8 cellular contexts compared by ENCODE assay signal in genomic region chr12:87274594-87275245, GRCh38.
DNase-seq lines count a peak whose midpoint lies in the region; ATAC-seq, FAIRE-seq and TF ChIP-seq lines count a peak whose summit lies in the region.

No MANE protein-coding gene starts in this region.

- no peaks in the 10 kb centered on the region for H3K4me1 ChIP-seq in endothelial cell of umbilical vein (ENCODE audit: control insufficient read depth, extremely low read depth, insufficient read depth, low read length)

- H2AFZ ChIP-seq in endothelial cell of umbilical vein (ENCODE audit: low read depth, low read length) = no peak overlapping the region

- no peak overlapping the region for H3K4me3 ChIP-seq in endothelial cell of umbilical vein (replicated peaks in 1 of 3; ENCODE audit: insufficient read depth in 1 of 3, low read depth in 1 of 3, low read length in 3 of 3)

- intact Hi-C loops in endothelial cell of umbilical vein (cut with micrococcal nuclease) = loop anchor here (1.0 to 10.0 kb wide), 4 partner anchors 48 to 574 kb away; no protein-coding TSS in a partner anchor

- H3K9me3 ChIP-seq in endothelial cell of umbilical vein (replicated peaks; ENCODE audit: control insufficient read depth, insufficient read depth, low read length) = no peaks in the 10 kb centered on the region

- peak; percentile 62 for ATAC-seq in GM21526 (IDR thresholded peaks at IDR 0.05; ENCODE audit: low FRiP score, unreplicated experiment)
- ATAC-seq in GM18909 (IDR thresholded peaks at IDR 0.05; ENCODE audit: poor library complexity, unreplicated experiment) = no peak

- H3K27me3 ChIP-seq in endothelial cell of umbilical vein (ENCODE audit: control insufficient read depth in 2 of 2, insufficient read depth in 2 of 2, low read length in 2 of 2) = no peaks in the 10 kb centered on the region

- no peak overlapping the region for H3K27ac Mint-ChIP-seq in type B pancreatic cell
- H3K27ac Mint-ChIP-seq in activated CD4-positive, alpha-beta T cell treated with anti-CD3 and anti-CD28 coated beads, Interleukin-2, amount 10 ng/mL, durations not matched to agents 7 days and 5 days = no peak overlapping the region

- CTCF ChIA-PET in endothelial cell of umbilical vein (lab: Charles Lee) = interaction anchor here (0.6 to 2.8 kb wide), 10 partner anchors 9 to 573 kb away, joined by 3 to 12 read pairs (median 4); no protein-coding TSS in a partner anchor
- CTCF ChIA-PET in activated CD4-positive, alpha-beta T cell treated with anti-CD3 and anti-CD28 coated beads, Interleukin-2, amount 10 ng/mL, durations not matched to agents 7 days and 5 days (lab: Charles Lee) = no interaction called here

- BruUV-seq in endothelial cell of umbilical vein (replicated peaks; lab: Mats Ljungman, UMichigan) = no TSS peak

- peaks cover 5% of the 10 kb centered on the region for H3K4me1 Mint-ChIP-seq in type B pancreatic cell (ENCODE audit: unreplicated experiment)
- no peaks in the 10 kb centered on the region for H3K4me1 Mint-ChIP-seq in activated CD4-positive, alpha-beta T cell treated with anti-CD3 and anti-CD28 coated beads, Interleukin-2, amount 10 ng/mL, durations not matched to agents 7 days and 5 days

- H3K9ac ChIP-seq in endothelial cell of umbilical vein (replicated peaks; ENCODE audit: extremely low read depth, insufficient read depth, low read length) = no peak overlapping the region

- POLR2A ChIA-PET in endothelial cell of umbilical vein (lab: Charles Lee) = no interaction called here
- POLR2A ChIA-PET in activated CD4-positive, alpha-beta T cell treated with anti-CD3 and anti-CD28 coated beads, Interleukin-2, amount 10 ng/mL, durations not matched to agents 7 days and 5 days (lab: Charles Lee) = no interaction called here

- no peaks in the 10 kb centered on the region for H3K36me3 Mint-ChIP-seq in type B pancreatic cell
- no peaks in the 10 kb centered on the region for H3K36me3 Mint-ChIP-seq in activated CD4-positive, alpha-beta T cell treated with anti-CD3 and anti-CD28 coated beads, Interleukin-2, amount 10 ng/mL, durations not matched to agents 7 days and 5 days (ENCODE audit: low read depth)

- DNase-seq in Daoy (ENCODE audit: low read depth) (peak; percentile 2), LoVo (ENCODE audit: low spot score) (peak; percentile 35), endothelial cell of umbilical vein (ENCODE audit: low read depth, low spot score) (peak; percentile 47), type B pancreatic cell (ENCODE audit: extremely low spot score, unreplicated experiment) (no peak), T-helper 9 cell (no peak)
- no peak for DNase-seq in activated CD4-positive, alpha-beta T cell treated with anti-CD3 and anti-CD28 coated beads, Interleukin-2, amount 10 ng/mL, durations not matched to agents 7 days and 5 days

- no peaks in the 10 kb centered on the region for H3K27me3 Mint-ChIP-seq in type B pancreatic cell
- no peaks in the 10 kb centered on the region for H3K27me3 Mint-ChIP-seq in activated CD4-positive, alpha-beta T cell treated with anti-CD3 and anti-CD28 coated beads, Interleukin-2, amount 10 ng/mL, durations not matched to agents 7 days and 5 days

- H3K36me3 ChIP-seq in endothelial cell of umbilical vein (ENCODE audit: control insufficient read depth in 2 of 2, extremely low read depth in 1 of 2, insufficient read depth in 2 of 2, low read length in 2 of 2) = no peaks in the 10 kb centered on the region

- H4K20me1 ChIP-seq in endothelial cell of umbilical vein (replicated peaks; ENCODE audit: control insufficient read depth, extremely low read depth, insufficient read depth, low read length) = no peaks in the 10 kb centered on the region

- no peaks in the 10 kb centered on the region for H3K9me3 Mint-ChIP-seq in type B pancreatic cell
- no peaks in the 10 kb centered on the region for H3K9me3 Mint-ChIP-seq in activated CD4-positive, alpha-beta T cell treated with anti-CD3 and anti-CD28 coated beads, Interleukin-2, amount 10 ng/mL, durations not matched to agents 7 days and 5 days

- H3K4me2 ChIP-seq in endothelial cell of umbilical vein (ENCODE audit: insufficient read depth, low read length) = no peak overlapping the region

- peak; percentile 44 for FAIRE-seq in endothelial cell of umbilical vein (lab: Jason Lieb, UNC)

- no peaks in the 10 kb centered on the region for H3K79me2 ChIP-seq in endothelial cell of umbilical vein (ENCODE audit: control insufficient read depth, insufficient read depth, low read length)

- no peak overlapping the region for H3K27ac ChIP-seq in endothelial cell of umbilical vein (ENCODE audit: insufficient read depth, low read depth, low read length)

- H3K4me3 Mint-ChIP-seq in type B pancreatic cell = no peak overlapping the region
- no peak overlapping the region for H3K4me3 Mint-ChIP-seq in activated CD4-positive, alpha-beta T cell treated with anti-CD3 and anti-CD28 coated beads, Interleukin-2, amount 10 ng/mL, durations not matched to agents 7 days and 5 days

- dilution Hi-C loops in endothelial cell of umbilical vein (cut with MboI; ENCODE audit: extremely low pct_ligation_motif_present, low sequenced_read_pairs) = no loop called here

- TF ChIP-seq CTCF in endothelial cell of umbilical vein (IDR thresholded peaks at IDR 0.05; ENCODE audit: extremely low read depth in 1 of 2, insufficient read depth in 1 of 2, low read depth in 1 of 2, low read length in 2 of 2) = peak; percentile 52 to 57
- TF ChIP-seq CTCF in type B pancreatic cell (conservative IDR thresholded peaks at IDR 0.05) = peak; percentile 80

- H3K9me1 ChIP-seq in endothelial cell of umbilical vein (replicated peaks; ENCODE audit: control insufficient read depth, extremely low read depth, insufficient read depth, low read length) = no peaks in the 10 kb centered on the region

- TF ChIP-seq POLR2A in endothelial cell of umbilical vein (IDR thresholded peaks at IDR 0.05; ENCODE audit: low read depth, low read length) = no peak

TF ChIP-seq in endothelial cell of umbilical vein, 7 proteins besides CTCF, POLR2A, EP300 and RAD21:
- TF ChIP-seq EZH2 (IDR thresholded peaks at IDR 0.05; ENCODE audit: borderline replicate concordance, low read depth, low read length, severe bottlenecking) (no peak), GATA2 (IDR thresholded peaks at IDR 0.05; ENCODE audit: insufficient read depth, insufficient read length, low read depth, low read length) (no peak), FOS (IDR thresholded peaks at IDR 0.05; ENCODE audit: borderline replicate concordance, insufficient read depth, low read length) (no peak)
TF ChIP-seq in endothelial cell of umbilical vein: peak in this region for 0.

Comparison
In these comparisons a context has a peak if more than half of its experiments do, and no peak if none do; other contexts are left out.
1. DNase-seq: peak in Daoy (single experiment), LoVo (single experiment) and endothelial cell of umbilical vein (single experiment); none in type B pancreatic cell (single experiment), activated CD4-positive, alpha-beta T cell treated with anti-CD3 and anti-CD28 coated beads, Interleukin-2, amount 10 ng/mL, durations not matched to agents 7 days and 5 days (single experiment) and T-helper 9 cell (single experiment).